In genomic region chr10:84329986-84330651, GRCh38 we compare ENCODE assay signal across 8 cellular contexts. TPM values are rescaled to one million over a fixed set of nuclear protein-coding genes. Genes with fewer than 3 reads are reported as not detected.
A peak's percentile ranks its signal among the peaks of the same experiment; 100 is the strongest.
DNase-seq lines count a peak whose midpoint lies in the region; ATAC-seq and TF ChIP-seq lines count a peak whose summit lies in the region.

No MANE protein-coding gene starts in this region.

- TF ChIP-seq POLR2A in heart left ventricle (IDR thresholded peaks at IDR 0.05) (no peak), adrenal gland (IDR thresholded peaks at IDR 0.05) (no peak)

- TF ChIP-seq CTCF in heart left ventricle (IDR thresholded peaks at IDR 0.05) (no peak), WERI-Rb-1 (IDR thresholded peaks at IDR 0.05; ENCODE audit: low read depth, low read length) (no peak), adrenal gland (IDR thresholded peaks at IDR 0.05) (no peak)
- TF ChIP-seq CTCF in activated CD8-positive, alpha-beta T cell treated with anti-CD3 and anti-CD28 coated beads for 36 hours (IDR thresholded peaks at IDR 0.05) = no peak

- H3K36me3 ChIP-seq in heart left ventricle (no peaks in the 10 kb centered on the region), mesodermal cell (ENCODE audit: control insufficient read depth, insufficient read depth, low read length) (peaks cover 2% of the 10 kb centered on the region), WERI-Rb-1 (no peaks in the 10 kb centered on the region), adrenal gland (replicated peaks in 1 of 2) (no peaks in the 10 kb centered on the region)

- H3K9me3 Mint-ChIP-seq in activated CD8-positive, alpha-beta T cell treated with anti-CD3 and anti-CD28 coated beads for 36 hours = no peaks in the 10 kb centered on the region

- H3K9me3 ChIP-seq in heart left ventricle = no peaks in the 10 kb centered on the region
- H3K9me3 ChIP-seq in mesodermal cell (ENCODE audit: control insufficient read depth, low read length) = no peaks in the 10 kb centered on the region
- no peaks in the 10 kb centered on the region for H3K9me3 ChIP-seq in WERI-Rb-1 (ENCODE audit: severe bottlenecking)
- H3K9me3 ChIP-seq in adrenal gland (replicated peaks in 1 of 3) = no peaks in the 10 kb centered on the region

- H3K27ac Mint-ChIP-seq in activated CD8-positive, alpha-beta T cell treated with anti-CD3 and anti-CD28 coated beads for 36 hours = peak overlapping the region; percentile 94

- H3K4me1 ChIP-seq in heart left ventricle = peaks cover 0 to 63% (median 34%) of the 10 kb centered on the region in 12 donors
- H3K4me1 ChIP-seq in mesodermal cell (ENCODE audit: control insufficient read depth, insufficient read depth, low read length, poor library complexity, severe bottlenecking) = peaks cover 31% of the 10 kb centered on the region
- H3K4me1 ChIP-seq in adrenal gland (replicated peaks in 1 of 2) = peaks cover 6 to 25% of the 10 kb centered on the region in 2 donors

- peaks cover 20% of the 10 kb centered on the region for H3K4me1 Mint-ChIP-seq in activated CD8-positive, alpha-beta T cell treated with anti-CD3 and anti-CD28 coated beads for 36 hours (ENCODE audit: low read depth)

- peak overlapping the region; percentile 89 for H3K4me3 Mint-ChIP-seq in activated CD8-positive, alpha-beta T cell treated with anti-CD3 and anti-CD28 coated beads for 36 hours

- H3K36me3 Mint-ChIP-seq in activated CD8-positive, alpha-beta T cell treated with anti-CD3 and anti-CD28 coated beads for 36 hours (ENCODE audit: low read depth) = peaks cover 10% of the 10 kb centered on the region

- peak overlapping the region in 9 of 12 donors; percentile 66 to 100 (median 91) for H3K4me3 ChIP-seq in heart left ventricle
- H3K4me3 ChIP-seq in mesodermal cell (ENCODE audit: extremely low read depth, insufficient read depth, low read length, poor library complexity, severe bottlenecking) = peak overlapping the region; percentile 82
- no peak overlapping the region for H3K4me3 ChIP-seq in WERI-Rb-1 (ENCODE audit: low read depth, low read length)
- H3K4me3 ChIP-seq in adrenal gland = peak overlapping the region in 1 of 4 donors; percentile 98

- WGBS in heart left ventricle, 4 donors = 91 to 95% (median 92%) methylated on average over 7 of the region's 7 CpGs
- WGBS in mesodermal cell (ENCODE audit: insufficient coverage in 2 of 2), 2 experiments = 70 to 92% methylated on average over 2 to 4 of the region's 7 CpGs
- WGBS in adrenal gland, 4 donors = 79 to 90% (median 85%) methylated on average over 7 of the region's 7 CpGs

- H3K27me3 ChIP-seq in heart left ventricle (no peaks in the 10 kb centered on the region), WERI-Rb-1 (ENCODE audit: insufficient read depth, low read depth, severe bottlenecking) (no peaks in the 10 kb centered on the region), adrenal gland (no peaks in the 10 kb centered on the region)

- POLR2A ChIA-PET in activated CD8-positive, alpha-beta T cell treated with anti-CD3 and anti-CD28 coated beads for 36 hours (lab: Charles Lee) = interaction anchor here (0.6 to 2.4 kb wide), 4 partner anchors 13 to 189 kb away, joined by 3 to 13 read pairs (median 3); no protein-coding TSS in a partner anchor

- DNase-seq in heart left ventricle (no peak), Right ventricle myocardium superior (no peak), WERI-Rb-1 (no peak), EL (no peak), adrenal gland (no peak)
- DNase-seq in activated CD8-positive, alpha-beta T cell treated with anti-CD3 and anti-CD28 coated beads for 36 hours = peak; percentile 26

- H3K27me3 Mint-ChIP-seq in activated CD8-positive, alpha-beta T cell treated with anti-CD3 and anti-CD28 coated beads for 36 hours = no peaks in the 10 kb centered on the region

- CTCF ChIA-PET in activated CD8-positive, alpha-beta T cell treated with anti-CD3 and anti-CD28 coated beads for 36 hours (lab: Charles Lee) = interaction anchor here (1.1 to 4.2 kb wide), 7 partner anchors 20 to 207 kb away, joined by 4 to 19 read pairs (median 7); no protein-coding TSS in a partner anchor

- intact Hi-C loops in heart left ventricle (cut with DNase I) (loop anchor here in 2 of 10 donors (5.0 kb wide), 2 partner anchors 63 to 92 kb away; no protein-coding TSS in a partner anchor), Right ventricle myocardium superior (cut with DNase I) (no loop called here), adrenal gland (cut with DNase I) (no loop called here)
- intact Hi-C loops in activated CD8-positive, alpha-beta T cell treated with anti-CD3 and anti-CD28 coated beads for 36 hours (cut with micrococcal nuclease) = loop anchor here (5.0 kb wide), 2 partner anchors 63 to 188 kb away; no protein-coding TSS in a partner anchor

- H3K27ac ChIP-seq in heart left ventricle (peak overlapping the region in 1 of 12 donors; percentile 96), mesodermal cell (ENCODE audit: low read depth, low read length, severe bottlenecking) (peak overlapping the region; percentile 29), WERI-Rb-1 (no peak overlapping the region; the same call in 1 of the 2 replicates), adrenal gland (no peak overlapping the region)

- no peak for ATAC-seq in heart left ventricle
- ATAC-seq in Right ventricle myocardium superior (ENCODE audit: poor library complexity) = no peak
- ATAC-seq in HG02981 (IDR thresholded peaks at IDR 0.05; ENCODE audit: unreplicated experiment) = peak; percentile 65
- ATAC-seq in activated CD8-positive, alpha-beta T cell treated with anti-CD3 and anti-CD28 coated beads for 36 hours = peak; percentile 3

RNA-seq across cellular contexts. Expression of gene CCSER2, which starts 1.7 kb away (rescaled TPM):
- total RNA-seq in heart left ventricle = 100 to 1,000 TPM; 101 to 244 (median 161) TPM
- 10 to 100 TPM; 32.4 to 72.0 TPM for polyA plus RNA-seq in heart left ventricle
- 165 TPM for total RNA-seq in Right ventricle myocardium superior
- total RNA-seq in activated CD8-positive, alpha-beta T cell treated with anti-CD3 and anti-CD28 coated beads for 36 hours = 10 to 100 TPM; 56.9 to 57.5 TPM
- 54.0 TPM for polyA plus RNA-seq in mesodermal cell (2013, experiment 1 of 2)
- polyA plus RNA-seq in mesodermal cell (2013, experiment 2 of 2) = 58.1 TPM
- total RNA-seq in adrenal gland = 10 to 100 TPM; 22.2 to 63.9 (median 39.1) TPM
- polyA plus RNA-seq in adrenal gland = 10 to 100 TPM in 1 of 3 donors, 1 to 10 TPM in 2; 8.3 to 49.2 (median 8.6) TPM

Comparison
In these comparisons a context has a peak if more than half of its experiments do, and no peak if none do; other contexts are left out.
1. ATAC-seq: peak in HG02981 (single experiment) and activated CD8-positive, alpha-beta T cell treated with anti-CD3 and anti-CD28 coated beads for 36 hours (single experiment); none in heart left ventricle (0 of 4) and Right ventricle myocardium superior (single experiment).